In genomic region chr1:33036526-33037503, GRCh38 we compare ENCODE assay signal across 1 cellular context.
TF ChIP-seq lines count a peak whose summit lies in the region.

Gene AK2, minus strand, starts transcription at chr1:33036883. Its CDS starts 55 bp downstream, at chr1:33036828.

TF ChIP-seq in HepG2, 621 proteins besides CTCF, POLR2A, EP300 and RAD21 (continued from another document and continues in another):
- peak; percentile 40; the same call in 1 of the 2 replicates for TF ChIP-seq ZGPAT (CRISPR knock-in tag; IDR thresholded peaks at IDR 0.05)
- peak; percentile 91 for TF ChIP-seq ZMYM4 (CRISPR knock-in tag; IDR thresholded peaks at IDR 0.05)
- TF ChIP-seq NCOA5 (CRISPR knock-in tag; IDR thresholded peaks at IDR 0.05) = no peak
- TF ChIP-seq UBTF (CRISPR knock-in tag; IDR thresholded peaks at IDR 0.05) = peak; percentile 81
- no peak for TF ChIP-seq MAFK (conservative IDR thresholded peaks at IDR 0.05 in 1 of 2, IDR thresholded peaks at IDR 0.05 in 1 of 2; ENCODE audit: low read length in 2 of 2)
- peak; percentile 90 for TF ChIP-seq NKX3-1 (CRISPR knock-in tag; IDR thresholded peaks at IDR 0.05)
- peak; percentile 76; the same call in 1 of the 2 replicates for TF ChIP-seq ZSCAN5A (CRISPR knock-in tag; IDR thresholded peaks at IDR 0.05; ENCODE audit: borderline replicate concordance)
- TF ChIP-seq GZF1 (CRISPR knock-in tag; IDR thresholded peaks at IDR 0.05) = peak; percentile 82; the same call in 1 of the 2 replicates
- TF ChIP-seq GPN1 (CRISPR knock-in tag; IDR thresholded peaks at IDR 0.05; ENCODE audit: borderline replicate concordance) = no peak
- peak; percentile 62; the same call in 1 of the 2 replicates for TF ChIP-seq CREBL2 (CRISPR knock-in tag; IDR thresholded peaks at IDR 0.05; ENCODE audit: borderline replicate concordance)
- no peak for TF ChIP-seq NFE2 (CRISPR knock-in tag; IDR thresholded peaks at IDR 0.05)
- TF ChIP-seq SALL1 (CRISPR knock-in tag; IDR thresholded peaks at IDR 0.05) = peak; percentile 91
- TF ChIP-seq ZXDC (CRISPR knock-in tag; IDR thresholded peaks at IDR 0.05) = peak; percentile 60; the same call in 1 of the 2 replicates
- TF ChIP-seq TCF12 (IDR thresholded peaks at IDR 0.05) = no peak
- peak; percentile 62; the same call in 1 of the 2 replicates for TF ChIP-seq TCF12 (CRISPR knock-in tag; IDR thresholded peaks at IDR 0.05)
- TF ChIP-seq KDM3A (CRISPR knock-in tag; IDR thresholded peaks at IDR 0.05; ENCODE audit: low read depth) = no peak; the same call in 1 of the 2 replicates
- no peak for TF ChIP-seq ZBTB40 (IDR thresholded peaks at IDR 0.05)
- TF ChIP-seq ZBTB40 (CRISPR knock-in tag; IDR thresholded peaks at IDR 0.05) = peak; percentile 66
- no peak; the same call in 1 of the 2 replicates for TF ChIP-seq ZNF775 (CRISPR knock-in tag; IDR thresholded peaks at IDR 0.05; ENCODE audit: borderline replicate concordance)
- no peak for TF ChIP-seq ZFYVE20 (CRISPR knock-in tag; IDR thresholded peaks at IDR 0.05; ENCODE audit: borderline replicate concordance, low read depth)
- TF ChIP-seq ZNF446 (CRISPR knock-in tag; IDR thresholded peaks at IDR 0.05) = peak; percentile 89; the same call in 1 of the 2 replicates
- TF ChIP-seq ZNF747 (CRISPR knock-in tag; IDR thresholded peaks at IDR 0.05; ENCODE audit: borderline replicate concordance) = peak; percentile 91; the same call in 1 of the 2 replicates
- TF ChIP-seq HMGXB4 (CRISPR knock-in tag; IDR thresholded peaks at IDR 0.05; ENCODE audit: borderline replicate concordance in 1 of 2, low read depth in 1 of 2) = peak; percentile 59 to 88; a peak in 3 of 4 replicates
- no peak for TF ChIP-seq SIN3A (IDR thresholded peaks at IDR 0.05; ENCODE audit: borderline replicate concordance, low read depth, low read length)
- TF ChIP-seq ZNF329 (CRISPR knock-in tag; IDR thresholded peaks at IDR 0.05; ENCODE audit: low read depth) = peak; percentile 73; the same call in 1 of the 2 replicates
- peak; percentile 92 for TF ChIP-seq RBM39 (IDR thresholded peaks at IDR 0.05; ENCODE audit: low read depth, low read length, poor library complexity, severe bottlenecking)
- TF ChIP-seq FOSL1 (CRISPR knock-in tag; IDR thresholded peaks at IDR 0.05; ENCODE audit: borderline replicate concordance) = no peak
- TF ChIP-seq HHEX (CRISPR knock-in tag; IDR thresholded peaks at IDR 0.05) = no peak; the same call in 1 of the 2 replicates
- peak; percentile 56; the same call in 1 of the 2 replicates for TF ChIP-seq GFI1 (CRISPR knock-in tag; IDR thresholded peaks at IDR 0.05; ENCODE audit: borderline replicate concordance)
- TF ChIP-seq ZNF225 (CRISPR knock-in tag; IDR thresholded peaks at IDR 0.05) = peak; percentile 93
- peak; percentile 85 for TF ChIP-seq DR1 (CRISPR knock-in tag; IDR thresholded peaks at IDR 0.05)
- TF ChIP-seq FOXO1 (CRISPR knock-in tag; IDR thresholded peaks at IDR 0.05) = peak; percentile 45; the same call in 1 of the 2 replicates
- 0 out of 2 replicates have a peak, but pooled peaks have one; percentile 67 for TF ChIP-seq ZNF850 (CRISPR knock-in tag; conservative IDR thresholded peaks at IDR 0.05)
- peak; percentile 97 for TF ChIP-seq ZNF567 (CRISPR knock-in tag; IDR thresholded peaks at IDR 0.05; ENCODE audit: borderline replicate concordance)
- peak; percentile 53; the same call in 1 of the 2 replicates for TF ChIP-seq ZNF784 (CRISPR knock-in tag; IDR thresholded peaks at IDR 0.05; ENCODE audit: borderline replicate concordance)
- peak; percentile 24; the same call in 1 of the 2 replicates for TF ChIP-seq ZNF331 (CRISPR knock-in tag; IDR thresholded peaks at IDR 0.05)
- no peak for TF ChIP-seq MBD4 (IDR thresholded peaks at IDR 0.05; ENCODE audit: borderline replicate concordance, low read length)
- peak; percentile 95; the same call in 1 of the 2 replicates for TF ChIP-seq ARHGAP35 (CRISPR knock-in tag; IDR thresholded peaks at IDR 0.05; ENCODE audit: borderline replicate concordance)
- no peak for TF ChIP-seq SP1 (IDR thresholded peaks at IDR 0.05)
- TF ChIP-seq SP1 (CRISPR knock-in tag; IDR thresholded peaks at IDR 0.05) = peak; percentile 95
